15 cellular contexts compared by ENCODE assay signal in the genomic region with DNA sequence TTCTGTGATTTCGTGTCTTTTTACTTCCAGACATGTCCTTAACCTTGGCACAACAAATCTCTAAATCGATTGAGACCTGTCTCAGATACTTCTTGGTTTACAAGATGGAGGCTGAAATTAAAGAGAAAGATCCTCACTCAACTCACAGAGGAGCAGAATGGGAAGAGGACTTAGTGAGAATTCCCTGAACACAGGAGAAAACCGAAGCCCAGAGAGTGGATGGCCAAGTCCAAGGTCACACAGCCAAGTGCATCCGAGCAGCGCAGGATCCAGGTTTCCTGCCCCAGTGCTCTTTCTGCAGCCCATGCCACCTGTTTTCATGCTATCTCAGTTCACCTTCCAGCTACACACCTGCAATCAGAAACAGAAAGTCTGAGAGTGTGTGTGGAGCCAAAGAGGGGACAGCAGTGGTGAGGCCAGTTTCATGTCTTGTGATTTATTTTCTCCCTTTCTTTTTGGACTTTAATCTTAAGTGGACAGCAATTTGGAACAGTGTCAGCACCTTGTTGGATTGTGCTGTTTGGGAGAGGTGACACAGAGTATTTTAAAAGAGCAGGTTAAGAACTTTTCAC. TPM values are rescaled to one million over a fixed set of nuclear protein-coding genes. Genes with fewer than 3 reads are reported as not detected.
A peak's percentile ranks its signal among the peaks of the same experiment; 100 is the strongest.
DNase-seq lines count a peak whose midpoint lies in the region; ATAC-seq and TF ChIP-seq lines count a peak whose summit lies in the region.
"Had no signal": no experiment of that assay in that cellular context is flagged by ENCODE, and none has a peak within 500 bp of the region (broad histone marks: within the 10 kb centered on the region; RNA-seq: fewer than 3 reads in every experiment).

No MANE protein-coding gene starts in this region.

- no peak for DNase-seq in stimulated activated naive B cell treated with anti-CD40 and anti-IgM and Interleukin-4, amounts not matched to agents 10 μg/mL and 1 μg/mL and 100 μg/mL, for 72 hours
- DNase-seq in NK-92 (lab: John Stamatoyannopoulos, UW; ENCODE audit: unreplicated experiment) (no peak), MCF 10A (ENCODE audit: unreplicated experiment) (no peak), immature natural killer cell (no peak)
- DNase-seq in natural killer cell treated with Interleukin-12 subunit alpha and Interleukin-12 subunit beta and Interleukin-15 and Interleukin-18, amount 100 ng/mL, for 72 hours (ENCODE audit: low spot score), result no peak
- DNase-seq: activated CD4-positive, alpha-beta T cell treated with anti-CD3 and anti-CD28 coated beads, Interleukin-2, amount 10 ng/mL, durations not matched to agents 7 days and 5 days; kidney glomerular epithelial cell; natural killer cell; upper lobe of left lung had no signal

- POLR2A ChIA-PET in MCF 10A (lab: Yijun Ruan, JAX), result interaction anchor here (1.3 kb wide), 1 partner anchor 11 kb away, joined by 3 read pairs; no protein-coding TSS in a partner anchor

- ATAC-seq in GM19324 (IDR thresholded peaks at IDR 0.05; ENCODE audit: low FRiP score, unreplicated experiment) (peak; percentile 38), HG02870 (IDR thresholded peaks at IDR 0.05; ENCODE audit: unreplicated experiment) (peak; percentile 29)
- no peak for ATAC-seq in stimulated activated naive B cell treated with anti-CD40 and anti-IgM and Interleukin-4, amounts not matched to agents 10 μg/mL and 1 μg/mL and 100 μg/mL, for 72 hours (replicated peaks)
- ATAC-seq in natural killer cell treated with Interleukin-12 subunit alpha and Interleukin-12 subunit beta and Interleukin-15 and Interleukin-18, amount 100 ng/mL, for 72 hours, result no peak
- ATAC-seq: natural killer cell had no signal

- CTCF ChIA-PET in MCF 10A (lab: Yijun Ruan, JAX), result interaction anchor here (0.7 kb wide), 2 partner anchors 9 to 426 kb away, joined by 3 to 4 read pairs; no protein-coding TSS in a partner anchor

- peak overlapping the region; percentile 76 for H3K27ac Mint-ChIP-seq in stimulated activated naive B cell treated with anti-CD40 and anti-IgM and Interleukin-4, amounts not matched to agents 10 μg/mL and 1 μg/mL and 100 μg/mL, for 72 hours
- no peak overlapping the region for H3K27ac Mint-ChIP-seq in natural killer cell treated with Interleukin-12 subunit alpha and Interleukin-12 subunit beta and Interleukin-15 and Interleukin-18, amount 100 ng/mL, for 72 hours
- no peak overlapping the region for H3K27ac Mint-ChIP-seq in MCF 10A (ENCODE audit: low read depth, unreplicated experiment)
- H3K27ac Mint-ChIP-seq in immature natural killer cell, result no peak overlapping the region
- H3K27ac Mint-ChIP-seq: activated CD4-positive, alpha-beta T cell treated with anti-CD3 and anti-CD28 coated beads, Interleukin-2, amount 10 ng/mL, durations not matched to agents 7 days and 5 days; natural killer cell had no signal

- peaks cover 0 to 4% of the 10 kb centered on the region in 2 donors for H3K36me3 Mint-ChIP-seq in stimulated activated naive B cell treated with anti-CD40 and anti-IgM and Interleukin-4, amounts not matched to agents 10 μg/mL and 1 μg/mL and 100 μg/mL, for 72 hours
- H3K36me3 Mint-ChIP-seq in natural killer cell treated with Interleukin-12 subunit alpha and Interleukin-12 subunit beta and Interleukin-15 and Interleukin-18, amount 100 ng/mL, for 72 hours, result no peaks in the 10 kb centered on the region
- H3K36me3 Mint-ChIP-seq in MCF 10A (ENCODE audit: insufficient read depth, unreplicated experiment), result no peaks in the 10 kb centered on the region
- H3K36me3 Mint-ChIP-seq in immature natural killer cell, result no peaks in the 10 kb centered on the region
- H3K36me3 Mint-ChIP-seq: natural killer cell had no signal

- peaks cover 74 to 92% of the 10 kb centered on the region in 2 donors for H3K4me1 Mint-ChIP-seq in stimulated activated naive B cell treated with anti-CD40 and anti-IgM and Interleukin-4, amounts not matched to agents 10 μg/mL and 1 μg/mL and 100 μg/mL, for 72 hours
- H3K4me1 Mint-ChIP-seq in natural killer cell treated with Interleukin-12 subunit alpha and Interleukin-12 subunit beta and Interleukin-15 and Interleukin-18, amount 100 ng/mL, for 72 hours (ENCODE audit: low read depth in 2 of 2), result peaks cover 0 to 3% of the 10 kb centered on the region in 2 donors
- H3K4me1 Mint-ChIP-seq in MCF 10A (ENCODE audit: insufficient read depth, unreplicated experiment), result peaks cover 13% of the 10 kb centered on the region
- no peaks in the 10 kb centered on the region for H3K4me1 Mint-ChIP-seq in immature natural killer cell

- 0 out of 2 replicates have a peak, but pooled peaks have one; percentile 9 for TF ChIP-seq POLR2A in Raji (IDR thresholded peaks at IDR 0.05; ENCODE audit: insufficient read depth, low read depth, low read length)

- H3K4me3 Mint-ChIP-seq in stimulated activated naive B cell treated with anti-CD40 and anti-IgM and Interleukin-4, amounts not matched to agents 10 μg/mL and 1 μg/mL and 100 μg/mL, for 72 hours, result peak overlapping the region; percentile 52 to 63
- H3K4me3 Mint-ChIP-seq in natural killer cell treated with Interleukin-12 subunit alpha and Interleukin-12 subunit beta and Interleukin-15 and Interleukin-18, amount 100 ng/mL, for 72 hours, result no peak overlapping the region
- no peak overlapping the region for H3K4me3 Mint-ChIP-seq in MCF 10A (ENCODE audit: unreplicated experiment)
- H3K4me3 Mint-ChIP-seq in immature natural killer cell, result no peak overlapping the region
- H3K4me3 Mint-ChIP-seq: activated CD4-positive, alpha-beta T cell treated with anti-CD3 and anti-CD28 coated beads, Interleukin-2, amount 10 ng/mL, durations not matched to agents 7 days and 5 days; natural killer cell had no signal

- TF ChIP-seq CTCF in MCF 10A (IDR thresholded peaks at IDR 0.05; ENCODE audit: unreplicated experiment), result no peak

- BruUV-seq in MCF 10A (replicated peaks; lab: Mats Ljungman, UMichigan), result no TSS peak

- no peaks in the 10 kb centered on the region for H3K9me3 Mint-ChIP-seq in stimulated activated naive B cell treated with anti-CD40 and anti-IgM and Interleukin-4, amounts not matched to agents 10 μg/mL and 1 μg/mL and 100 μg/mL, for 72 hours
- no peaks in the 10 kb centered on the region for H3K9me3 Mint-ChIP-seq in natural killer cell treated with Interleukin-12 subunit alpha and Interleukin-12 subunit beta and Interleukin-15 and Interleukin-18, amount 100 ng/mL, for 72 hours
- H3K9me3 Mint-ChIP-seq in MCF 10A (ENCODE audit: unreplicated experiment) (no peaks in the 10 kb centered on the region), immature natural killer cell (no peaks in the 10 kb centered on the region)
- H3K9me3 Mint-ChIP-seq: activated CD4-positive, alpha-beta T cell treated with anti-CD3 and anti-CD28 coated beads, Interleukin-2, amount 10 ng/mL, durations not matched to agents 7 days and 5 days; natural killer cell had no signal

- H3K27me3 Mint-ChIP-seq in stimulated activated naive B cell treated with anti-CD40 and anti-IgM and Interleukin-4, amounts not matched to agents 10 μg/mL and 1 μg/mL and 100 μg/mL, for 72 hours, result no peaks in the 10 kb centered on the region
- H3K27me3 Mint-ChIP-seq in natural killer cell treated with Interleukin-12 subunit alpha and Interleukin-12 subunit beta and Interleukin-15 and Interleukin-18, amount 100 ng/mL, for 72 hours, result peaks cover 12 to 14% of the 10 kb centered on the region in 2 donors
- peaks cover 54% of the 10 kb centered on the region for H3K27me3 Mint-ChIP-seq in MCF 10A (ENCODE audit: insufficient read depth, unreplicated experiment)
- H3K27me3 Mint-ChIP-seq in immature natural killer cell (ENCODE audit: low read depth in 3 of 3), result peaks cover 4 to 7% (median 6%) of the 10 kb centered on the region in 3 donors
- H3K27me3 Mint-ChIP-seq: activated CD4-positive, alpha-beta T cell treated with anti-CD3 and anti-CD28 coated beads, Interleukin-2, amount 10 ng/mL, durations not matched to agents 7 days and 5 days had no signal

- intact Hi-C loops in MCF 10A (cut with micrococcal nuclease), result no loop called here

RNA-seq across cellular contexts. Expression of a gene that starts 22.9 kb away (rescaled TPM):
- total RNA-seq in natural killer cell treated with Interleukin-12 subunit alpha and Interleukin-12 subunit beta and Interleukin-15 and Interleukin-18, amount 100 ng/mL, for 72 hours, result not detected
- total RNA-seq in MCF 10A (2022), result not detected in 2 replicates
- not detected for polyA plus RNA-seq in immature natural killer cell
- total RNA-seq: activated CD4-positive, alpha-beta T cell treated with anti-CD3 and anti-CD28 coated beads, Interleukin-2, amount 10 ng/mL, durations not matched to agents 7 days and 5 days; breast epithelium; LHCN-M2; natural killer cell; T-helper 1 cell treated with Interleukin-12 subunit alpha and Interleukin-12 subunit beta and Interleukin-4 antibody, amounts not matched to agents 30 ng/mL and 1 ng/mL, for 36 hours; upper lobe of left lung had no signal

RNA-seq across cellular contexts. Expression of a gene that starts 50.6 kb away (rescaled TPM):
- total RNA-seq in natural killer cell treated with Interleukin-12 subunit alpha and Interleukin-12 subunit beta and Interleukin-15 and Interleukin-18, amount 100 ng/mL, for 72 hours, result under 1 TPM in 1 of 2 donors, not detected in 1; 0.61 TPM
- not detected in 2 replicates for total RNA-seq in MCF 10A (2022)
- polyA plus RNA-seq in immature natural killer cell, result 1 to 10 TPM; 1.2 to 3.2 (median 1.6) TPM
- total RNA-seq: activated CD4-positive, alpha-beta T cell treated with anti-CD3 and anti-CD28 coated beads, Interleukin-2, amount 10 ng/mL, durations not matched to agents 7 days and 5 days; breast epithelium; LHCN-M2; T-helper 1 cell treated with Interleukin-12 subunit alpha and Interleukin-12 subunit beta and Interleukin-4 antibody, amounts not matched to agents 30 ng/mL and 1 ng/mL, for 36 hours had no signal

Comparison
In these comparisons a context has a peak if more than half of its experiments do, and no peak if none do; other contexts are left out.
1. ATAC-seq: peak in GM19324 (single experiment) and HG02870 (single experiment); none in stimulated activated naive B cell treated with anti-CD40 and anti-IgM and Interleukin-4, amounts not matched to agents 10 μg/mL and 1 μg/mL and 100 μg/mL, for 72 hours (0 of 2) and natural killer cell treated with Interleukin-12 subunit alpha and Interleukin-12 subunit beta and Interleukin-15 and Interleukin-18, amount 100 ng/mL, for 72 hours (0 of 2).
2. H3K4me3 Mint-ChIP-seq: peak in stimulated activated naive B cell treated with anti-CD40 and anti-IgM and Interleukin-4, amounts not matched to agents 10 μg/mL and 1 μg/mL and 100 μg/mL, for 72 hours (2 of 2); none in natural killer cell treated with Interleukin-12 subunit alpha and Interleukin-12 subunit beta and Interleukin-15 and Interleukin-18, amount 100 ng/mL, for 72 hours (single experiment), MCF 10A (single experiment) and immature natural killer cell (0 of 5).